ENCODE assay signal across 8 cellular contexts in genomic region chr3:129793947-129794318, GRCh38.
DNase-seq lines count a peak whose midpoint lies in the region; ATAC-seq and TF ChIP-seq lines count a peak whose summit lies in the region.

No MANE protein-coding gene starts in this region.

- H2BK20ac ChIP-seq in H9 (ENCODE audit: low read depth, low read length, poor library complexity, severe bottlenecking), result no peak overlapping the region

- no peaks in the 10 kb centered on the region for H3K79me1 ChIP-seq in H9 (ENCODE audit: insufficient read depth, low read depth, low read length, poor library complexity, severe bottlenecking)

- H3K79me2 ChIP-seq in H9 (ENCODE audit: insufficient read depth, low read length) (no peaks in the 10 kb centered on the region), PC-3 (ENCODE audit: low read length) (peaks cover 52% of the 10 kb centered on the region)

- H2BK120ac ChIP-seq in H9 (ENCODE audit: low read depth, low read length, poor library complexity, severe bottlenecking), result no peak overlapping the region

- no peak overlapping the region for H2BK5ac ChIP-seq in H9 (ENCODE audit: insufficient read length, low read length)

- TSS peak; percentile 82 for BruUV-seq in PC-3 (replicated peaks; lab: Mats Ljungman, UMichigan)

- peaks cover 2% of the 10 kb centered on the region for H3K4me1 ChIP-seq in H9 (ENCODE audit: insufficient read depth, low read length)
- peaks cover 36% of the 10 kb centered on the region for H3K4me1 ChIP-seq in PC-3 (ENCODE audit: insufficient read depth, low read length)

- H3K36me3 Mint-ChIP-seq in H9 (ENCODE audit: insufficient read depth in 1 of 3, low read depth in 3 of 3), result no peaks in the 10 kb centered on the region; a peak in 1 of 7 replicates

- no peak overlapping the region for H3K23ac ChIP-seq in H9 (ENCODE audit: insufficient read length, low read depth, low read length)

- no peak overlapping the region for H2AK5ac ChIP-seq in H9 (ENCODE audit: insufficient read length, low read length)

- H3K4me2 ChIP-seq in H9 (ENCODE audit: insufficient read depth, insufficient read length, low read length), result peak overlapping the region; percentile 48
- peak overlapping the region; percentile 88 for H3K4me2 ChIP-seq in PC-3 (ENCODE audit: low read length)

- POLR2A ChIA-PET in PC-3 (lab: Charles Lee; ENCODE audit: unreplicated experiment), result no interaction called here

- H3K9me3 Mint-ChIP-seq in H9, result no peaks in the 10 kb centered on the region

- TF ChIP-seq CTCF in H9 (conservative IDR thresholded peaks at IDR 0.05) (no peak), PC-3 (conservative IDR thresholded peaks at IDR 0.05; ENCODE audit: low read depth, low read length) (no peak)

- H3T11ph ChIP-seq in H9 (ENCODE audit: low read length), result no peak overlapping the region

- H3K27ac ChIP-seq in H9 (ENCODE audit: insufficient read length, low read depth, low read length) (no peak overlapping the region), PC-3 (ENCODE audit: low read length) (peak overlapping the region; percentile 99)

- H4K20me1 ChIP-seq in H9 (ENCODE audit: control insufficient read depth, insufficient read depth, insufficient read length) (no peaks in the 10 kb centered on the region), PC-3 (ENCODE audit: low read length) (no peaks in the 10 kb centered on the region)

- DNase-seq in H9 (peak; percentile 38), PC-3 (no peak), head of caudate nucleus (peak in 36 of 42 donors; percentile 15 to 73 (median 44)), putamen (ENCODE audit: low spot score) (peak; percentile 42), NCI-H446 (lab: John Stamatoyannopoulos, UW) (no peak), DMS 273 treated with DMSO at 0.1 percent for 48 hours (lab: John Stamatoyannopoulos, UW) (no peak), cortex of kidney (lab: John Stamatoyannopoulos, UW) (no peak), SHP77 treated with DMSO at 0.1 percent for 48 hours (lab: John Stamatoyannopoulos, UW) (no peak)

- CTCF ChIA-PET in PC-3 (lab: Charles Lee), result no interaction called here

- ATAC-seq in PC-3, result no peak

- H2BK15ac ChIP-seq in H9 (ENCODE audit: low read depth, low read length), result no peak overlapping the region

- H2AFZ ChIP-seq in H9 (ENCODE audit: low read length) (no peak overlapping the region), PC-3 (ENCODE audit: low read length) (no peak overlapping the region; the same call in 1 of the 2 replicates)

- no peak overlapping the region for H3K14ac ChIP-seq in H9 (ENCODE audit: insufficient read depth, low read length)

- H3F3A ChIP-seq in PC-3 (ENCODE audit: low read length, unreplicated experiment), result peaks cover 10% of the 10 kb centered on the region

- no peaks in the 10 kb centered on the region for H3K9me2 ChIP-seq in PC-3 (replicated peaks; ENCODE audit: low read length)

- H3K4me3 ChIP-seq in PC-3 (ENCODE audit: low read length), result peak overlapping the region; percentile 90

- H4K8ac ChIP-seq in H9 (replicated peaks; ENCODE audit: insufficient read length, low read depth, low read length), result no peak overlapping the region

- H3K4me3 Mint-ChIP-seq in H9, result peak overlapping the region; percentile 63 to 74; a peak in 4 of 5 replicates

- H3K4me1 Mint-ChIP-seq in H9, result peaks cover 34 to 35% of the 10 kb centered on the region in 2 experiments

- H3K56ac ChIP-seq in H9 (ENCODE audit: insufficient read length, low read depth, low read length), result no peak overlapping the region

- H4K5ac ChIP-seq in H9 (ENCODE audit: insufficient read length, low read depth, low read length), result no peak overlapping the region

- H3K9me3 ChIP-seq in H9 (ENCODE audit: control insufficient read depth, low read depth, low read length), result no peaks in the 10 kb centered on the region
- H3K9me3 ChIP-seq in PC-3 (ENCODE audit: low read length), result no peaks in the 10 kb centered on the region

- H4K91ac ChIP-seq in H9 (ENCODE audit: insufficient read length, low read depth, low read length), result no peak overlapping the region

- WGBS in H9 (ENCODE audit: extremely low coverage, insufficient read length, low lambda C conversion rate), result no CpG with 5 or more reads among the region's 2 CpGs

- H3K27me3 ChIP-seq in H9 (ENCODE audit: insufficient read depth, low read length), result no peaks in the 10 kb centered on the region
- no peaks in the 10 kb centered on the region for H3K27me3 ChIP-seq in PC-3 (ENCODE audit: low read length)

- H3K23me2 ChIP-seq in H9 (ENCODE audit: insufficient read length, low read depth, low read length, poor library complexity, severe bottlenecking), result no peaks in the 10 kb centered on the region

- no peaks in the 10 kb centered on the region for H3K36me3 ChIP-seq in PC-3 (ENCODE audit: low read depth, low read length)

- H3K27ac Mint-ChIP-seq in H9, result peak overlapping the region; percentile 65 to 92 (median 83); a peak in 3 of 7 replicates

- intact Hi-C loops in PC-3 (cut with micrococcal nuclease), result loop anchor here (2.0 kb wide), 3 partner anchors 31 to 143 kb away; no protein-coding TSS in a partner anchor
- intact Hi-C loops in head of caudate nucleus (cut with DNase I), result no loop called here

- no peak overlapping the region for H3K4ac ChIP-seq in H9 (ENCODE audit: low read depth, low read length)

- no peak overlapping the region for H3K9ac ChIP-seq in H9 (ENCODE audit: extremely low read depth, insufficient read length, low read length)
- H3K9ac ChIP-seq in PC-3 (ENCODE audit: low read length), result peak overlapping the region; percentile 87

- H2BK12ac ChIP-seq in H9 (ENCODE audit: insufficient read length, low read depth, low read length), result no peak overlapping the region

- no peak overlapping the region for H3K18ac ChIP-seq in H9 (ENCODE audit: insufficient read length, low read depth, low read length)

- H3K27me3 Mint-ChIP-seq in H9 (ENCODE audit: low read depth), result no peaks in the 10 kb centered on the region; the same call in 1 of the 2 replicates

Comparison
In these comparisons a context has a peak if more than half of its experiments do, and no peak if none do; other contexts are left out.
1. DNase-seq: peak in H9 (single experiment), head of caudate nucleus (36 of 42) and putamen (single experiment); none in PC-3 (single experiment), NCI-H446 (0 of 2), DMS 273 treated with DMSO at 0.1 percent for 48 hours (single experiment), cortex of kidney (single experiment) and SHP77 treated with DMSO at 0.1 percent for 48 hours (single experiment).